Comparison of ENCODE assay signal across 8 cellular contexts in the genomic region with DNA sequence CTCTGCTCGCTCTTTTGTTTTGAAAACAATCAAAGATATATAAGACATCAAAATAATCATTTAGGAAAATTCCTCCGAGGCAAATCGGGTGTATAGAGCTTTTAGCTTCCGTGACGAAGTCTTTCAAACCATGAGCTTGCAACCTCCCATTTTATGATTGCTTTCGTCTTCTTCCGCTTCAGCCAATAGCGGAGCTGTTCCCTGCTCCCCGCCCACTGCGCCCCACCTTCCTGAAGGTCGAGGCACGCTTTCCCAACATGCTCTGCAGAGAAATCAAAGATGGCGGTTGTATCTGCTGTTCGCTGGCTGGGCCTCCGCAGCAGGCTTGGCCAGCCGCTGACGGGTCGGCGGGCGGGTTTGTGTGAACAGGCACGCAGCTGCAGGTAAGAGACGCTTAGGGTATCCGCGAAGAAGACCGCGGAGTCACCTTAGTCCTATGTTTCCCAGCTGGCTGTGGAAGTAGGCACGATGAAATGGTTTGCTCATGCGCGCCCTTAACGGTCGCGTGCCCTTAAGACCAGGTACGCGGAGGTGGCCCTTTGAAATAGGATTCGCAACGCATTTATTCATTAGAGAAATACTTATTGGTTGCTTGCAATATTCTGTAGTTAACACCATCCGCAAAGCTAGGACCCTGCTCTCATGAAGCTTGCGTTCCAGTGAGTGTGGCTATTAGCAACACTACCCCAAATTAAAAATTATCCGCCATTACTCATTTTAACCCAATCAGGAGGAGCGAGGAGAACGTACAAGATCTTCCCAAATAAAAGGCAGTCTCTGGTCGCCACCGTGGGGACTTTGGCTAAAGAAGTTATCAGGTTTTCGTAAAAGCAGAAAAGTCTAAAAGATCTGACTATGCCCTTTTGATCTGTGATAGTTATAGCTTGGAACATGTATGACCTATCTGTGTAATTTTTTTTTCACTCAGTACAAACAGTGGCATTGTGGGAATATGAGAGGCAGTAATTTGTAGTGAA.
DNase-seq lines count a peak whose midpoint lies in the region; ATAC-seq lines count a peak whose summit lies in the region.

A gene (plus strand): TSS at position 267 of the 977 bp plus-strand sequence. CDS start 13 bp downstream, at position 280.

- peak; percentile 87 for ATAC-seq in HG03442 (IDR thresholded peaks at IDR 0.05; ENCODE audit: unreplicated experiment)

- DNase-seq in Ammon's horn (ENCODE audit: low spot score) = peak; percentile 98
- DNase-seq in GM19238 (ENCODE audit: insufficient read length, low spot score) = peak; percentile 78
- DNase-seq in NCI-H524 treated with DMSO at 0.1 percent for 48 hours (lab: John Stamatoyannopoulos, UW) = peak; percentile 75
- DNase-seq in activated CD4-positive, alpha-beta T cell treated with anti-CD3 and anti-CD28 coated beads for 4 hours = peak; percentile 94 to 96
- DNase-seq in kidney glomerular epithelial cell (lab: John Stamatoyannopoulos, UW) = peak; percentile 95
- DNase-seq in stimulated activated CD4-positive, alpha-beta T cell treated with anti-CD3 and anti-CD28 coated beads, Interleukin-1b, Interleukin-23, amount 100 ng/mL, for 24 hours (ENCODE audit: low read depth in 4 of 4, low spot score in 1 of 4) = peak; percentile 77 to 93 (median 92)

- H3K27ac ChIP-seq in cingulate gyrus (ENCODE audit: low read depth, low read length) = peak within 1 kb of the TSS; percentile 89

Comparison
In these comparisons a context has a peak if more than half of its experiments do, and no peak if none do; other contexts are left out.
1. Peak in every context shown above with its lines: DNase-seq, ATAC-seq and H3K27ac ChIP-seq.